In genomic region chr10:105494944-105495343, GRCh38 we compare ENCODE assay signal across 11 cellular contexts.
"Had no signal": no experiment of that assay in that cellular context is flagged by ENCODE, and none has a peak within 500 bp of the region (broad histone marks: within the 10 kb centered on the region; RNA-seq: fewer than 3 reads in every experiment).

No MANE protein-coding gene starts in this region.

- H2AFZ ChIP-seq: GM23248, GM23338 had no signal

- FAIRE-seq: H1, H54 had no signal

- H3K36me3 ChIP-seq: HAP-1 had no signal

- ATAC-seq: GM23338, HCT116 had no signal

- H3K4me2 ChIP-seq: GM23338 had no signal

- H3K9me3 ChIP-seq: HAP-1 had no signal

- H3K27ac ChIP-seq: GM23248 had no signal

- H3K4me3 ChIP-seq: GM23248, GM23338, HAP-1 had no signal

- DNase-seq: GM23248, GOT3, H7, H9, HCEC 1CT, HFFc6 had no signal

- H3K4me1 ChIP-seq: HAP-1 had no signal

- H3K9ac ChIP-seq: GM23248 had no signal
